ENCODE assay signal across 19 cellular contexts in genomic region chr17:64096037-64096436, GRCh38. TPM values are rescaled to one million over a fixed set of nuclear protein-coding genes. Genes with fewer than 3 reads are reported as not detected.
DNase-seq lines count a peak whose midpoint lies in the region; ATAC-seq and TF ChIP-seq lines count a peak whose summit lies in the region.
"Had no signal": no experiment of that assay in that cellular context is flagged by ENCODE, and none has a peak within 500 bp of the region (broad histone marks: within the 10 kb centered on the region; RNA-seq: fewer than 3 reads in every experiment).

No MANE protein-coding gene starts in this region.

- BruUV-seq in PC-9 (replicated peaks; lab: Mats Ljungman, UMichigan), result no TSS peak

- 90 to 100% methylated on average over 3 of the region's 3 CpGs for WGBS in upper lobe of left lung, 2 donors
- 90 to 95% methylated on average over 3 of the region's 3 CpGs for WGBS in lower leg skin, 2 donors

- peaks cover 79% of the 10 kb centered on the region for H3K4me1 Mint-ChIP-seq in activated CD4-positive, alpha-beta memory T cell treated with anti-CD3 and anti-CD28 coated beads for 36 hours (ENCODE audit: low read depth)
- H3K4me1 Mint-ChIP-seq in activated CD4-positive, alpha-beta memory T cell treated with anti-CD3 and anti-CD28 coated beads, Interleukin-2, amount 10 ng/mL, durations not matched to agents 7 days and 5 days, result peaks cover 82% of the 10 kb centered on the region

- H3K79me2 ChIP-seq in PC-9 (ENCODE audit: low read depth), result peaks cover 16% of the 10 kb centered on the region

- peak overlapping the region; percentile 32 for H3K4me2 ChIP-seq in PC-9
- H3K4me2 ChIP-seq: GM23338 had no signal

- H3K36me3 Mint-ChIP-seq in activated CD4-positive, alpha-beta memory T cell treated with anti-CD3 and anti-CD28 coated beads for 36 hours, result peaks cover 36% of the 10 kb centered on the region
- H3K36me3 Mint-ChIP-seq in activated CD4-positive, alpha-beta memory T cell treated with anti-CD3 and anti-CD28 coated beads, Interleukin-2, amount 10 ng/mL, durations not matched to agents 7 days and 5 days (ENCODE audit: low read depth), result peaks cover 79% of the 10 kb centered on the region

- no peaks in the 10 kb centered on the region for H3K9me2 ChIP-seq in PC-9 (ENCODE audit: insufficient read depth)

- no peak for TF ChIP-seq EP300 in upper lobe of left lung (IDR thresholded peaks at IDR 0.05)

- ATAC-seq in upper lobe of left lung (ENCODE audit: low FRiP score in 2 of 2), result no peak
- ATAC-seq: GM23338; stimulated activated memory B cell treated with anti-CD40 and anti-IgM and Interleukin-4, amounts not matched to agents 10 μg/mL and 1 μg/mL and 100 μg/mL, for 72 hours had no signal

- H3K27me3 ChIP-seq in PC-9 (ENCODE audit: insufficient read depth, low read depth) (no peaks in the 10 kb centered on the region), upper lobe of left lung (no peaks in the 10 kb centered on the region)
- H3K27me3 ChIP-seq: colonic mucosa, right atrium auricular region, transverse colon had no signal

- peaks cover 30% of the 10 kb centered on the region for H3F3A ChIP-seq in PC-9 (ENCODE audit: insufficient read depth, low read depth)

- H3K4me3 Mint-ChIP-seq in activated CD4-positive, alpha-beta memory T cell treated with anti-CD3 and anti-CD28 coated beads for 36 hours, result no peak overlapping the region
- no peak overlapping the region for H3K4me3 Mint-ChIP-seq in activated CD4-positive, alpha-beta memory T cell treated with anti-CD3 and anti-CD28 coated beads, Interleukin-2, amount 10 ng/mL, durations not matched to agents 7 days and 5 days
- H3K4me3 Mint-ChIP-seq: activated naive CD4-positive, alpha-beta T cell treated with anti-CD3 and anti-CD28 coated beads, Interleukin-2, amount 10 ng/mL, durations not matched to agents 7 days and 5 days; GM23338; stimulated activated memory B cell treated with anti-CD40 and anti-IgM and Interleukin-4, amounts not matched to agents 10 μg/mL and 1 μg/mL and 100 μg/mL, for 72 hours had no signal

- peak overlapping the region; percentile 64 for H3K27ac ChIP-seq in PC-9
- H3K27ac ChIP-seq in epithelial cell of prostate, result peak overlapping the region; percentile 88
- peak overlapping the region in 3 of 4 donors; percentile 23 to 73 (median 32) for H3K27ac ChIP-seq in upper lobe of left lung
- H3K27ac ChIP-seq: colonic mucosa had no signal

- peaks cover 39% of the 10 kb centered on the region for H3K4me1 ChIP-seq in PC-9 (replicated peaks; ENCODE audit: insufficient read depth)
- peaks cover 0 to 35% (median 25%) of the 10 kb centered on the region in 4 donors for H3K4me1 ChIP-seq in upper lobe of left lung
- H3K4me1 ChIP-seq: colonic mucosa had no signal

- H4K20me1 ChIP-seq in PC-9 (ENCODE audit: insufficient read depth), result no peaks in the 10 kb centered on the region

- no peak overlapping the region for H3K4me3 ChIP-seq in PC-9
- no peak overlapping the region for H3K4me3 ChIP-seq in upper lobe of left lung
- no peak overlapping the region for H3K4me3 ChIP-seq in lower leg skin (ENCODE audit: low read depth, poor library complexity, severe bottlenecking)
- H3K4me3 ChIP-seq: colonic mucosa, GM23338, right atrium auricular region, transverse colon had no signal

- POLR2A ChIA-PET in activated CD4-positive, alpha-beta memory T cell treated with anti-CD3 and anti-CD28 coated beads for 36 hours (lab: Charles Lee), result interaction anchor here (1.2 to 1.5 kb wide), 2 partner anchors 25 to 35 kb away, joined by 3 to 5 read pairs; partner anchors contain the start of gene ERN1
- POLR2A ChIA-PET in activated CD4-positive, alpha-beta memory T cell treated with anti-CD3 and anti-CD28 coated beads, Interleukin-2, amount 10 ng/mL, durations not matched to agents 7 days and 5 days (lab: Charles Lee), result interaction anchor here (1.8 to 2.9 kb wide), 3 partner anchors 11 to 50 kb away, joined by 4 to 10 read pairs (median 6); no protein-coding TSS in a partner anchor
- POLR2A ChIA-PET in PC-9 (lab: Charles Lee; ENCODE audit: unreplicated experiment), result no interaction called here

- peaks cover 17% of the 10 kb centered on the region for H3K36me3 ChIP-seq in PC-9 (ENCODE audit: low read depth)
- peaks cover 0 to 28% (median 3%) of the 10 kb centered on the region in 4 donors for H3K36me3 ChIP-seq in upper lobe of left lung
- H3K36me3 ChIP-seq: colonic mucosa, right atrium auricular region, transverse colon had no signal

- intact Hi-C loops in activated CD4-positive, alpha-beta memory T cell treated with anti-CD3 and anti-CD28 coated beads for 36 hours (cut with micrococcal nuclease), result no loop called here
- intact Hi-C loops in PC-9 (cut with micrococcal nuclease; ENCODE audit: unreplicated experiment) (no loop called here), lower leg skin (cut with DNase I; ENCODE audit: low total_unique reads) (no loop called here)

- TF ChIP-seq CTCF in PC-9 (conservative IDR thresholded peaks at IDR 0.05), result no peak
- no peak for TF ChIP-seq CTCF in upper lobe of left lung (IDR thresholded peaks at IDR 0.05)
- TF ChIP-seq CTCF in lower leg skin (IDR thresholded peaks at IDR 0.05), result no peak

- H3K9me3 Mint-ChIP-seq in activated CD4-positive, alpha-beta memory T cell treated with anti-CD3 and anti-CD28 coated beads for 36 hours, result no peaks in the 10 kb centered on the region
- H3K9me3 Mint-ChIP-seq in activated CD4-positive, alpha-beta memory T cell treated with anti-CD3 and anti-CD28 coated beads, Interleukin-2, amount 10 ng/mL, durations not matched to agents 7 days and 5 days, result no peaks in the 10 kb centered on the region
- H3K9me3 Mint-ChIP-seq: activated naive CD4-positive, alpha-beta T cell treated with anti-CD3 and anti-CD28 coated beads, Interleukin-2, amount 10 ng/mL, durations not matched to agents 7 days and 5 days; stimulated activated memory B cell treated with anti-CD40 and anti-IgM and Interleukin-4, amounts not matched to agents 10 μg/mL and 1 μg/mL and 100 μg/mL, for 72 hours had no signal

- H3K27me3 Mint-ChIP-seq in activated CD4-positive, alpha-beta memory T cell treated with anti-CD3 and anti-CD28 coated beads for 36 hours, result no peaks in the 10 kb centered on the region
- no peaks in the 10 kb centered on the region for H3K27me3 Mint-ChIP-seq in activated CD4-positive, alpha-beta memory T cell treated with anti-CD3 and anti-CD28 coated beads, Interleukin-2, amount 10 ng/mL, durations not matched to agents 7 days and 5 days
- H3K27me3 Mint-ChIP-seq: activated naive CD4-positive, alpha-beta T cell treated with anti-CD3 and anti-CD28 coated beads, Interleukin-2, amount 10 ng/mL, durations not matched to agents 7 days and 5 days; stimulated activated memory B cell treated with anti-CD40 and anti-IgM and Interleukin-4, amounts not matched to agents 10 μg/mL and 1 μg/mL and 100 μg/mL, for 72 hours had no signal

- H3K27ac Mint-ChIP-seq in activated CD4-positive, alpha-beta memory T cell treated with anti-CD3 and anti-CD28 coated beads for 36 hours, result peak overlapping the region; percentile 63
- no peak overlapping the region for H3K27ac Mint-ChIP-seq in activated CD4-positive, alpha-beta memory T cell treated with anti-CD3 and anti-CD28 coated beads, Interleukin-2, amount 10 ng/mL, durations not matched to agents 7 days and 5 days
- H3K27ac Mint-ChIP-seq: activated naive CD4-positive, alpha-beta T cell treated with anti-CD3 and anti-CD28 coated beads, Interleukin-2, amount 10 ng/mL, durations not matched to agents 7 days and 5 days; GM23338; stimulated activated memory B cell treated with anti-CD40 and anti-IgM and Interleukin-4, amounts not matched to agents 10 μg/mL and 1 μg/mL and 100 μg/mL, for 72 hours had no signal

- no peaks in the 10 kb centered on the region for H3K9me3 ChIP-seq in PC-9 (ENCODE audit: insufficient read depth, low read depth)
- H3K9me3 ChIP-seq in upper lobe of left lung, result no peaks in the 10 kb centered on the region
- H3K9me3 ChIP-seq: colonic mucosa, right atrium auricular region, transverse colon had no signal

- TF ChIP-seq POLR2A in upper lobe of left lung (IDR thresholded peaks at IDR 0.05) (no peak), lower leg skin (IDR thresholded peaks at IDR 0.05) (no peak)

- no peak for DNase-seq in activated CD4-positive, alpha-beta memory T cell treated with anti-CD3 and anti-CD28 coated beads for 36 hours
- DNase-seq in activated CD4-positive, alpha-beta memory T cell treated with anti-CD3 and anti-CD28 coated beads, Interleukin-2, amount 10 ng/mL, durations not matched to agents 7 days and 5 days, result no peak
- DNase-seq in PC-9 (no peak), epithelial cell of prostate (ENCODE audit: low read depth, low spot score) (no peak), upper lobe of left lung (no peak), NCI-H1694 treated with DMSO at 0.1 percent for 48 hours (lab: John Stamatoyannopoulos, UW) (no peak), lower leg skin (ENCODE audit: low spot score in 2 of 2) (no peak), NCI-H524 (lab: John Stamatoyannopoulos, UW) (no peak)
- DNase-seq: activated CD4-positive, CD25-positive, alpha-beta regulatory T cell treated with anti-CD3 and anti-CD28 coated beads, Interleukin-2, amount 50 U/mL, for 72 hours; activated naive CD4-positive, alpha-beta T cell treated with anti-CD3 and anti-CD28 coated beads, Interleukin-2, amount 10 ng/mL, durations not matched to agents 7 days and 5 days; EL; NCI-H1436 treated with DMSO at 0.1 percent for 48 hours; NCI-H2227 treated with DMSO at 0.1 percent for 48 hours; T-helper 9 cell; transverse colon had no signal

- no peak overlapping the region for H2AFZ ChIP-seq in PC-9
- H2AFZ ChIP-seq: GM23338 had no signal

- CTCF ChIA-PET in activated CD4-positive, alpha-beta memory T cell treated with anti-CD3 and anti-CD28 coated beads for 36 hours (lab: Charles Lee), result interaction anchor here (1.1 to 1.8 kb wide), 2 partner anchors 12 to 38 kb away, joined by 4 to 5 read pairs; no protein-coding TSS in a partner anchor
- CTCF ChIA-PET in activated CD4-positive, alpha-beta memory T cell treated with anti-CD3 and anti-CD28 coated beads, Interleukin-2, amount 10 ng/mL, durations not matched to agents 7 days and 5 days (lab: Charles Lee), result interaction anchor here (1.0 kb wide), 1 partner anchor 38 kb away, joined by 3 read pairs; no protein-coding TSS in a partner anchor
- CTCF ChIA-PET in PC-9 (lab: Charles Lee), result no interaction called here

RNA-seq across cellular contexts. Expression of gene ERN1, which starts 33.9 kb away (rescaled TPM):
- 10 to 100 TPM; 45.3 to 47.7 TPM for total RNA-seq in activated CD4-positive, alpha-beta memory T cell treated with anti-CD3 and anti-CD28 coated beads for 36 hours
- total RNA-seq in activated CD4-positive, alpha-beta memory T cell treated with anti-CD3 and anti-CD28 coated beads, Interleukin-2, amount 10 ng/mL, durations not matched to agents 7 days and 5 days, result 100 to 1,000 TPM; 126 to 128 TPM
- 9.2 and 11.7 TPM in 2 replicates for total RNA-seq in PC-9 (2021)
- total RNA-seq in upper lobe of left lung, result 10 to 100 TPM; 32.8 to 65.0 (median 41.9) TPM
- 10 to 100 TPM; 18.2 to 44.0 (median 22.8) TPM for total RNA-seq in lower leg skin

Comparison
In these comparisons a context has a peak if more than half of its experiments do, and no peak if none do; other contexts are left out.
1. H3K27ac ChIP-seq: peak in every context shown above with its lines; median percentile 88 in epithelial cell of prostate; 64 in PC-9; 32 in upper lobe of left lung.